In genomic region chr2:234293973-234294372, GRCh38 we compare ENCODE assay signal across 9 cellular contexts.
A peak's percentile ranks its signal among the peaks of the same experiment; 100 is the strongest.
DNase-seq lines count a peak whose midpoint lies in the region; ATAC-seq and TF ChIP-seq lines count a peak whose summit lies in the region.
"Had no signal": no experiment of that assay in that cellular context is flagged by ENCODE, and none has a peak within 500 bp of the region (broad histone marks: within the 10 kb centered on the region; RNA-seq: fewer than 3 reads in every experiment).

No MANE protein-coding gene starts in this region.

- TF ChIP-seq POLR2A in transverse colon (IDR thresholded peaks at IDR 0.05), result no peak

- no peaks in the 10 kb centered on the region for H3K36me3 ChIP-seq in KOPT-K1 (ENCODE audit: insufficient read depth, low read length)
- no peaks in the 10 kb centered on the region for H3K36me3 ChIP-seq in transverse colon
- H3K36me3 ChIP-seq: pancreas had no signal

- no peaks in the 10 kb centered on the region for H3K27me3 Mint-ChIP-seq in activated CD8-positive, alpha-beta T cell treated with anti-CD3 and anti-CD28 coated beads for 36 hours
- peaks cover 0 to 2% (median 0%) of the 10 kb centered on the region in 5 donors for H3K27me3 Mint-ChIP-seq in naive thymus-derived CD8-positive, alpha-beta T cell

- no peaks in the 10 kb centered on the region for H3K36me3 Mint-ChIP-seq in activated CD8-positive, alpha-beta T cell treated with anti-CD3 and anti-CD28 coated beads for 36 hours (ENCODE audit: low read depth)
- H3K36me3 Mint-ChIP-seq in naive thymus-derived CD8-positive, alpha-beta T cell, result no peaks in the 10 kb centered on the region

- DNase-seq in DMS53 treated with DMSO at 0.1 percent for 48 hours (lab: John Stamatoyannopoulos, UW; ENCODE audit: unreplicated experiment) (peak; percentile 24), transverse colon (no peak), epidermal melanocyte (ENCODE audit: insufficient read length, low spot score) (no peak), CD1c-positive myeloid dendritic cell (ENCODE audit: extremely low spot score) (no peak)
- no peak for DNase-seq in activated CD8-positive, alpha-beta T cell treated with anti-CD3 and anti-CD28 coated beads for 36 hours
- DNase-seq in naive thymus-derived CD8-positive, alpha-beta T cell, result no peak
- DNase-seq: caudate nucleus, pancreas had no signal

- no peak for TF ChIP-seq CTCF in activated CD8-positive, alpha-beta T cell treated with anti-CD3 and anti-CD28 coated beads for 36 hours (IDR thresholded peaks at IDR 0.05)
- no peak for TF ChIP-seq CTCF in transverse colon (IDR thresholded peaks at IDR 0.05)

- peak overlapping the region; percentile 99 for H3K27ac Mint-ChIP-seq in activated CD8-positive, alpha-beta T cell treated with anti-CD3 and anti-CD28 coated beads for 36 hours
- H3K27ac Mint-ChIP-seq in naive thymus-derived CD8-positive, alpha-beta T cell, result peak overlapping the region; percentile 88 to 100 (median 99)

- CTCF ChIA-PET in activated CD8-positive, alpha-beta T cell treated with anti-CD3 and anti-CD28 coated beads for 36 hours (lab: Charles Lee), result no interaction called here

- POLR2A ChIA-PET in activated CD8-positive, alpha-beta T cell treated with anti-CD3 and anti-CD28 coated beads for 36 hours (lab: Charles Lee), result interaction anchor here (1.4 kb wide), 1 partner anchor 15 kb away, joined by 6 read pairs; no protein-coding TSS in a partner anchor
- POLR2A ChIA-PET in naive thymus-derived CD8-positive, alpha-beta T cell (lab: Charles Lee), result interaction anchor here (1.1 to 8.6 kb wide), 6 partner anchors 13 to 202 kb away, joined by 3 to 144 read pairs (median 52); partner anchors contain the start of gene ARL4C

- no peak for ATAC-seq in activated CD8-positive, alpha-beta T cell treated with anti-CD3 and anti-CD28 coated beads for 36 hours
- no peak for ATAC-seq in naive thymus-derived CD8-positive, alpha-beta T cell
- ATAC-seq: pancreas had no signal

- peak overlapping the region; percentile 34 for H3K4me3 Mint-ChIP-seq in activated CD8-positive, alpha-beta T cell treated with anti-CD3 and anti-CD28 coated beads for 36 hours
- peak overlapping the region in 9 of 10 donors; percentile 33 to 67 (median 54) for H3K4me3 Mint-ChIP-seq in naive thymus-derived CD8-positive, alpha-beta T cell

- H3K4me1 ChIP-seq in transverse colon, result peaks cover 4 to 38% (median 13%) of the 10 kb centered on the region in 4 donors

- H3K9me3 ChIP-seq in KOPT-K1 (ENCODE audit: insufficient read depth, low read length, poor library complexity, severe bottlenecking), result no peaks in the 10 kb centered on the region
- no peaks in the 10 kb centered on the region for H3K9me3 ChIP-seq in transverse colon
- H3K9me3 ChIP-seq: pancreas had no signal

- 72 to 85% methylated on average over 3 to 4 of the region's 4 CpGs for WGBS in transverse colon (ENCODE audit: low coverage in 1 of 2), 2 donors

- peaks cover 80% of the 10 kb centered on the region for H3K4me1 Mint-ChIP-seq in activated CD8-positive, alpha-beta T cell treated with anti-CD3 and anti-CD28 coated beads for 36 hours (ENCODE audit: low read depth)
- H3K4me1 Mint-ChIP-seq in naive thymus-derived CD8-positive, alpha-beta T cell, result peaks cover 43 to 84% (median 79%) of the 10 kb centered on the region in 4 donors

- TF ChIP-seq EP300 in transverse colon (IDR thresholded peaks at IDR 0.05; ENCODE audit: low read depth), result no peak

- in situ Hi-C loops in transverse colon (cut with MboI; ENCODE audit: low pct_ligation_motif_present in 1 of 4, low pct_unique_long_range_greater_than_20kb in 1 of 4, low sequenced_read_pairs in 3 of 4), result loop anchor here in 2 of 4 donors (25.0 kb wide), 2 partner anchors 193 to 307 kb away; partner anchors contain the start of gene ARL4C (in 1 of the 2)

- H3K4me3 ChIP-seq in transverse colon, result no peak overlapping the region
- H3K4me3 ChIP-seq: pancreas had no signal

- no peaks in the 10 kb centered on the region for H3K9me3 Mint-ChIP-seq in activated CD8-positive, alpha-beta T cell treated with anti-CD3 and anti-CD28 coated beads for 36 hours
- H3K9me3 Mint-ChIP-seq in naive thymus-derived CD8-positive, alpha-beta T cell, result peaks cover 0 to 4% (median 0%) of the 10 kb centered on the region in 9 donors

- H3K27ac ChIP-seq in KOPT-K1 (ENCODE audit: low read depth, low read length, poor library complexity, severe bottlenecking), result peak overlapping the region; percentile 100
- peak overlapping the region in 2 of 4 donors; percentile 51 to 74 for H3K27ac ChIP-seq in transverse colon
- H3K27ac ChIP-seq: pancreas had no signal

- intact Hi-C loops in activated CD8-positive, alpha-beta T cell treated with anti-CD3 and anti-CD28 coated beads for 36 hours (cut with micrococcal nuclease), result loop anchor here (2.0 to 5.0 kb wide), 3 partner anchors 15 to 197 kb away; no protein-coding TSS in a partner anchor
- intact Hi-C loops in transverse colon (cut with DNase I; ENCODE audit: low total_unique reads), result loop anchor here (5.0 kb wide), 1 partner anchor 203 kb away; the partner anchor contains the start of gene ARL4C

- no peaks in the 10 kb centered on the region for H3K27me3 ChIP-seq in transverse colon
- H3K27me3 ChIP-seq: pancreas had no signal
